Comparison of ENCODE assay signal across 1 cellular context in genomic region chr5:157143127-157143959, GRCh38.
A peak's percentile ranks its signal among the peaks of the same experiment; 100 is the strongest.
TF ChIP-seq lines count a peak whose summit lies in the region.

No MANE protein-coding gene starts in this region.

TF ChIP-seq in HepG2, 621 proteins besides CTCF, POLR2A, EP300 and RAD21 (continued from another document):
- TF ChIP-seq MYPOP (CRISPR knock-in tag; IDR thresholded peaks at IDR 0.05), result 0 out of 2 replicates have a peak, but pooled peaks have one; percentile 14
- no peak for TF ChIP-seq HNRNPH1 (optimal IDR thresholded peaks at IDR 0.05; ENCODE audit: low read depth, low read length)
- no peak for TF ChIP-seq GZF1 (CRISPR knock-in tag; IDR thresholded peaks at IDR 0.05)
- TF ChIP-seq TARDBP (CRISPR knock-in tag; IDR thresholded peaks at IDR 0.05), result no peak
- TF ChIP-seq RNF219 (CRISPR knock-in tag; IDR thresholded peaks at IDR 0.05), result no peak
- no peak for TF ChIP-seq JARID2 (CRISPR knock-in tag; IDR thresholded peaks at IDR 0.05; ENCODE audit: insufficient replicate concordance)
- TF ChIP-seq ZBTB34 (CRISPR knock-in tag; IDR thresholded peaks at IDR 0.05), result no peak
- TF ChIP-seq YEATS4 (CRISPR knock-in tag; IDR thresholded peaks at IDR 0.05; ENCODE audit: borderline replicate concordance), result no peak
- TF ChIP-seq ZKSCAN1 (IDR thresholded peaks at IDR 0.05; ENCODE audit: low read length), result no peak
- no peak for TF ChIP-seq ZSCAN22 (CRISPR knock-in tag; IDR thresholded peaks at IDR 0.05)
- TF ChIP-seq DRAP1 (CRISPR knock-in tag; IDR thresholded peaks at IDR 0.05), result 0 out of 2 replicates have a peak, but pooled peaks have one; percentile 3
- no peak for TF ChIP-seq GATAD1 (CRISPR knock-in tag; IDR thresholded peaks at IDR 0.05)
- no peak for TF ChIP-seq ZC3H13 (CRISPR knock-in tag; IDR thresholded peaks at IDR 0.05)
- no peak for TF ChIP-seq CHD4 (IDR thresholded peaks at IDR 0.05; ENCODE audit: borderline replicate concordance, low read length)
- no peak for TF ChIP-seq HNF4A (CRISPR knock-in tag; IDR thresholded peaks at IDR 0.05)
- TF ChIP-seq HMGXB4 (CRISPR knock-in tag; IDR thresholded peaks at IDR 0.05; ENCODE audit: borderline replicate concordance in 1 of 2, low read depth in 1 of 2), result no peak
TF ChIP-seq in HepG2: peak in this region for 9.
